Comparison of ENCODE assay signal across 8 cellular contexts in genomic region chr17:42577140-42577531, GRCh38. TPM values are rescaled to one million over a fixed set of nuclear protein-coding genes. Genes with fewer than 3 reads are reported as not detected.
DNase-seq lines count a peak whose midpoint lies in the region; ATAC-seq and TF ChIP-seq lines count a peak whose summit lies in the region.

No MANE protein-coding gene starts in this region.

- no peaks in the 10 kb centered on the region for H3K9me2 ChIP-seq in HCT116 (ENCODE audit: insufficient read depth)

- H2AFZ ChIP-seq in HCT116 (ENCODE audit: low read depth, low read length, poor library complexity, severe bottlenecking) = no peak overlapping the region

- H3K4me3 ChIP-seq in HCT116 (replicated peaks in 1 of 2; ENCODE audit: low read depth in 1 of 2, low read length in 2 of 2) = peak overlapping the region; percentile 72 to 99
- peak overlapping the region; percentile 96 for H3K4me3 ChIP-seq in adipocyte (ENCODE audit: low read length)
- peak overlapping the region; percentile 67 to 90 (median 80) for H3K4me3 ChIP-seq in right lobe of liver
- peak overlapping the region; percentile 39 to 71 (median 62) for H3K4me3 ChIP-seq in upper lobe of left lung

- DNase-seq in HCT116 (ENCODE audit: low read depth, low spot score) (no peak), adipocyte (ENCODE audit: low read depth) (peak; percentile 28), right lobe of liver (no peak), upper lobe of left lung (no peak), NCI-H1694 treated with DMSO at 0.1 percent for 48 hours (lab: John Stamatoyannopoulos, UW) (no peak), SKM-1 treated with dmso at 0.1 percent for 144 hours (lab: John Stamatoyannopoulos, UW; ENCODE audit: unreplicated experiment) (no peak)

- H3K4me1 ChIP-seq in HCT116 (ENCODE audit: control insufficient read depth in 1 of 2, insufficient read depth in 2 of 2, low read length in 2 of 2) = peaks cover 10 to 15% of the 10 kb centered on the region in 2 experiments
- H3K4me1 ChIP-seq in adipocyte (ENCODE audit: control insufficient read depth, insufficient read depth, low read length) = peaks cover 31% of the 10 kb centered on the region
- H3K4me1 ChIP-seq in right lobe of liver = peaks cover 0 to 17% (median 8%) of the 10 kb centered on the region in 4 donors
- peaks cover 16 to 30% (median 19%) of the 10 kb centered on the region in 4 donors for H3K4me1 ChIP-seq in upper lobe of left lung

- WGBS in right lobe of liver (ENCODE audit: insufficient coverage, low coverage, low lambda C conversion rate, missing lambda C conversion rate) = 23% methylated on average over 6 of the region's 18 CpGs
- WGBS in upper lobe of left lung, 2 donors = 7% methylated on average over 10 to 18 of the region's 18 CpGs

- H3K27ac ChIP-seq in 22Rv1 = peak overlapping the region; percentile 89
- peak overlapping the region; percentile 95 for H3K27ac ChIP-seq in HCT116 (ENCODE audit: low read depth, low read length)
- H3K27ac ChIP-seq in right lobe of liver = no peak overlapping the region
- H3K27ac ChIP-seq in upper lobe of left lung = peak overlapping the region; percentile 85 to 91 (median 88)

- CTCF ChIA-PET in HCT116 (lab: Charles Lee) = interaction anchor here (1.2 to 4.4 kb wide), 10 partner anchors 7 to 421 kb away, joined by 3 to 136 read pairs (median 6); partner anchors contain the start of genes CNTNAP1, MLX, PLEKHH3 and RPL27

- RAD21 ChIA-PET in HCT116 (lab: Charles Lee; ENCODE audit: low non-redundant PET in 1 of 2, low total read pairs in 2 of 2, uncharacterized antibody in 2 of 2, unreplicated experiment in 2 of 2) = interaction anchor here in 1 of 2 experiments (2.6 kb wide), 1 partner anchor 103 kb away, joined by 25 read pairs; the partner anchor contains the start of gene CCR10

- H3K9me3 ChIP-seq in HCT116 (ENCODE audit: control insufficient read depth in 1 of 2, insufficient read depth in 1 of 2, low read depth in 1 of 2, low read length in 2 of 2) = no peaks in the 10 kb centered on the region
- H3K9me3 ChIP-seq in adipocyte (ENCODE audit: control insufficient read depth, low read length) = no peaks in the 10 kb centered on the region
- no peaks in the 10 kb centered on the region for H3K9me3 ChIP-seq in right lobe of liver
- no peaks in the 10 kb centered on the region for H3K9me3 ChIP-seq in upper lobe of left lung

- H3K79me2 ChIP-seq in HCT116 (ENCODE audit: insufficient read depth, low read length) = peaks cover 57% of the 10 kb centered on the region

- no peak for TF ChIP-seq POLR2A in HCT116 (IDR thresholded peaks at IDR 0.05; ENCODE audit: borderline replicate concordance, extremely low read depth, insufficient read depth, insufficient read length)
- no peak for TF ChIP-seq POLR2A in right lobe of liver (IDR thresholded peaks at IDR 0.05)
- no peak for TF ChIP-seq POLR2A in upper lobe of left lung (IDR thresholded peaks at IDR 0.05)

- no peaks in the 10 kb centered on the region for H3K27me3 ChIP-seq in HCT116 (ENCODE audit: insufficient read depth, low read length)
- H3K27me3 ChIP-seq in adipocyte (replicated peaks; ENCODE audit: control insufficient read depth, insufficient read depth, low read length) = no peaks in the 10 kb centered on the region
- H3K27me3 ChIP-seq in right lobe of liver = no peaks in the 10 kb centered on the region
- H3K27me3 ChIP-seq in upper lobe of left lung = no peaks in the 10 kb centered on the region

- H3K4me2 ChIP-seq in HCT116 (ENCODE audit: low read length) = peak overlapping the region; percentile 94

- H3K9ac ChIP-seq in HCT116 (ENCODE audit: low read length) = peak overlapping the region; percentile 99
- H3K9ac ChIP-seq in adipocyte (ENCODE audit: low read length) = peak overlapping the region; percentile 99

- TF ChIP-seq RAD21 in HCT116 (IDR thresholded peaks at IDR 0.05; ENCODE audit: low read depth) = no peak

- TSS peak; percentile 67 for BruUV-seq in HCT116 (replicated peaks; lab: Mats Ljungman, UMichigan)

- no peak for TF ChIP-seq EP300 in upper lobe of left lung (IDR thresholded peaks at IDR 0.05)

- ATAC-seq in HCT116 (peak; percentile 41), right lobe of liver (peak in 1 of 4 donors; percentile 4), upper lobe of left lung (ENCODE audit: low FRiP score in 2 of 2) (peak in 1 of 2 donors; percentile 3), GM19452 (IDR thresholded peaks at IDR 0.05; ENCODE audit: unreplicated experiment) (no peak)

- H3K36me3 ChIP-seq in HCT116 (ENCODE audit: control insufficient read depth in 1 of 2, insufficient read depth in 2 of 2, low read length in 2 of 2) = peaks cover 22 to 38% of the 10 kb centered on the region in 2 experiments
- H3K36me3 ChIP-seq in adipocyte (ENCODE audit: control insufficient read depth, insufficient read depth, low read length, severe bottlenecking) = peaks cover 60% of the 10 kb centered on the region
- H3K36me3 ChIP-seq in right lobe of liver = peaks cover 11 to 38% (median 22%) of the 10 kb centered on the region in 4 donors
- H3K36me3 ChIP-seq in upper lobe of left lung = peaks cover 31 to 62% (median 47%) of the 10 kb centered on the region in 4 donors

- intact Hi-C loops in HCT116 (cut with micrococcal nuclease) (no loop called here), right lobe of liver (cut with DNase I) (no loop called here)

- TF ChIP-seq CTCF in 22Rv1 (IDR thresholded peaks at IDR 0.05) = no peak
- TF ChIP-seq CTCF in HCT116 (IDR thresholded peaks at IDR 0.05 in 2 of 3, conservative IDR thresholded peaks at IDR 0.05 in 1 of 3; ENCODE audit: borderline replicate concordance in 1 of 3, insufficient read depth in 1 of 3, low read depth in 2 of 3, low read length in 2 of 3) = no peak
- TF ChIP-seq CTCF in right lobe of liver (IDR thresholded peaks at IDR 0.05) = no peak
- no peak for TF ChIP-seq CTCF in upper lobe of left lung (IDR thresholded peaks at IDR 0.05)

- POLR2A ChIA-PET in HCT116 (lab: Charles Lee) = interaction anchor here (1.4 to 2.0 kb wide), 3 partner anchors 10 to 196 kb away, joined by 5 to 13 read pairs (median 7); partner anchors contain the start of genes CCR10 and VPS25

- no peaks in the 10 kb centered on the region for H4K20me1 ChIP-seq in HCT116 (ENCODE audit: insufficient read depth)

TF ChIP-seq in HCT116, 20 proteins besides CTCF, POLR2A, EP300 and RAD21:
- TF ChIP-seq, protein P1, sequence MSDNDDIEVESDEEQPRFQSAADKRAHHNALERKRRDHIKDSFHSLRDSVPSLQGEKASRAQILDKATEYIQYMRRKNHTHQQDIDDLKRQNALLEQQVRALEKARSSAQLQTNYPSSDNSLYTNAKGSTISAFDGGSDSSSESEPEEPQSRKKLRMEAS (IDR thresholded peaks at IDR 0.05) = peak; percentile 43; the same call in 1 of the 2 replicates
- TF ChIP-seq ZFX (IDR thresholded peaks at IDR 0.05) (no peak), TCF7L2 (IDR thresholded peaks at IDR 0.05; ENCODE audit: borderline replicate concordance, extremely low read depth, insufficient read depth, insufficient read length) (peak; percentile 31)

RNA-seq across cellular contexts. Expression of gene PSMC3IP, which starts 0.4 kb away (rescaled TPM):
- total RNA-seq in HCT116 (2021; ENCODE audit: unreplicated experiment) (24.3 TPM), right lobe of liver (1 to 10 TPM in 2 of 6 experiments, under 1 TPM in 4; 0.26 to 2.4 (median 0.76) TPM), upper lobe of left lung (1 to 10 TPM in 5 of 6 donors, not detected in 1; 1.9 to 6.8 (median 3.8) TPM)
- polyA plus RNA-seq in HCT116 (2012) = 15.4 and 18.2 TPM in 2 replicates

RNA-seq across cellular contexts. Expression of gene MLX, which starts 10.2 kb away (rescaled TPM):
- 47.9 TPM for total RNA-seq in HCT116 (2021; ENCODE audit: unreplicated experiment)
- polyA plus RNA-seq in HCT116 (2012) = 51.7 and 52.4 TPM in 2 replicates
- 10 to 100 TPM; 34.5 to 46.2 (median 35.2) TPM for total RNA-seq in right lobe of liver
- total RNA-seq in upper lobe of left lung = 100 to 1,000 TPM in 1 of 6 donors, 10 to 100 TPM in 5; 61.8 to 104 (median 83.5) TPM

RNA-seq across cellular contexts. Expression of gene COASY, which starts 15.2 kb away (rescaled TPM):
- 137 TPM for total RNA-seq in HCT116 (2021; ENCODE audit: unreplicated experiment)
- polyA plus RNA-seq in HCT116 (2012) = 108 and 113 TPM in 2 replicates
- total RNA-seq in right lobe of liver = 10 to 100 TPM; 48.1 to 70.5 (median 60.9) TPM
- 10 to 100 TPM; 34.7 to 71.1 (median 51.4) TPM for total RNA-seq in upper lobe of left lung

RNA-seq across cellular contexts. Expression of gene HSD17B1, which starts 24.4 kb away (rescaled TPM):
- total RNA-seq in HCT116 (2021; ENCODE audit: unreplicated experiment) (1.4 TPM), right lobe of liver (1 to 10 TPM in 1 of 6 experiments, under 1 TPM in 5; 0.31 to 1.1 (median 0.87) TPM), upper lobe of left lung (1 to 10 TPM in 5 of 6 donors, not detected in 1; 1.3 to 6.3 (median 1.7) TPM)
- 1.6 and 1.8 TPM in 2 replicates for polyA plus RNA-seq in HCT116 (2012)

RNA-seq across cellular contexts. Expression of gene RETREG3, which starts 32.0 kb away (rescaled TPM):
- total RNA-seq in HCT116 (2021; ENCODE audit: unreplicated experiment) (38.5 TPM), right lobe of liver (10 to 100 TPM; 31.0 to 49.4 (median 43.2) TPM), upper lobe of left lung (10 to 100 TPM; 47.1 to 89.7 (median 59.9) TPM)
- polyA plus RNA-seq in HCT116 (2012) = 19.2 and 19.3 TPM in 2 replicates

Comparison
In these comparisons a context has a peak if more than half of its experiments do, and no peak if none do; other contexts are left out.
1. H3K27ac ChIP-seq: peak in 22Rv1 (single experiment), HCT116 (single experiment) and upper lobe of left lung (4 of 4); none in right lobe of liver (0 of 3).
2. Peak in every context shown above with its lines, with median percentiles within 50 percentile points of each other: H3K4me3 ChIP-seq.